In genomic region chr12:52054231-52054837, GRCh38 we compare ENCODE assay signal across 14 cellular contexts. TPM values are rescaled to one million over a fixed set of nuclear protein-coding genes. Genes with fewer than 3 reads are reported as not detected.
DNase-seq lines count a peak whose midpoint lies in the region; ATAC-seq and TF ChIP-seq lines count a peak whose summit lies in the region.
"Had no signal": no experiment of that assay in that cellular context is flagged by ENCODE, and none has a peak within 500 bp of the region (broad histone marks: within the 10 kb centered on the region; RNA-seq: fewer than 3 reads in every experiment).

No MANE protein-coding gene starts in this region.

- H3K27ac Mint-ChIP-seq in neural crest cell (ENCODE audit: unreplicated experiment): peak overlapping the region; percentile 81

- H3K9me2 ChIP-seq in MM.1S (replicated peaks; ENCODE audit: insufficient read depth, low read length): no peaks in the 10 kb centered on the region

- peak overlapping the region in 7 of 12 donors; percentile 63 to 83 (median 74) for H3K4me3 ChIP-seq in heart left ventricle
- peak overlapping the region in 1 of 4 donors; percentile 62 for H3K4me3 ChIP-seq in adrenal gland
- peak overlapping the region in 1 of 3 donors; percentile 47 for H3K4me3 ChIP-seq in thyroid gland (replicated peaks in 1 of 3)
- H3K4me3 ChIP-seq in MM.1S (ENCODE audit: low read length): no peak overlapping the region

- no peak overlapping the region for H2AFZ ChIP-seq in MM.1S (ENCODE audit: low read length)

- no peak overlapping the region for H3K4me2 ChIP-seq in MM.1S (ENCODE audit: low read depth, low read length)

- H3K4me1 ChIP-seq in heart left ventricle (peaks cover 4 to 60% (median 23%) of the 10 kb centered on the region in 12 donors), adrenal gland (replicated peaks in 1 of 2) (peaks cover 13 to 28% of the 10 kb centered on the region in 2 donors), thyroid gland (peaks cover 20 to 27% of the 10 kb centered on the region in 2 donors), MM.1S (ENCODE audit: low read length) (peaks cover 26% of the 10 kb centered on the region)

- H3K27me3 Mint-ChIP-seq in neural crest cell (ENCODE audit: low read depth): peaks cover 3% of the 10 kb centered on the region

- H3F3A ChIP-seq in MM.1S (ENCODE audit: insufficient read depth, low read length): peaks cover 21% of the 10 kb centered on the region

- no peaks in the 10 kb centered on the region for H3K9me3 Mint-ChIP-seq in neural crest cell

- no peaks in the 10 kb centered on the region for H3K9me3 ChIP-seq in heart left ventricle
- H3K9me3 ChIP-seq in adrenal gland (replicated peaks in 1 of 3): no peaks in the 10 kb centered on the region
- no peaks in the 10 kb centered on the region for H3K9me3 ChIP-seq in thyroid gland
- no peaks in the 10 kb centered on the region for H3K9me3 ChIP-seq in MM.1S (replicated peaks; ENCODE audit: insufficient read depth, low read length)

- H3K36me3 ChIP-seq in heart left ventricle (peaks cover 7 to 60% (median 54%) of the 10 kb centered on the region in 9 donors), adrenal gland (replicated peaks in 1 of 2) (peaks cover 0 to 51% of the 10 kb centered on the region in 2 donors), thyroid gland (peaks cover 41 to 59% of the 10 kb centered on the region in 2 donors), MM.1S (replicated peaks; ENCODE audit: insufficient read depth, low read length) (no peaks in the 10 kb centered on the region)
- H3K36me3 ChIP-seq: brain microvascular endothelial cell had no signal

- H3K36me3 Mint-ChIP-seq in neural crest cell (ENCODE audit: low read depth): no peaks in the 10 kb centered on the region

- H3K27ac ChIP-seq in heart left ventricle (peak overlapping the region in 5 of 12 donors; percentile 89 to 98 (median 98)), adrenal gland (peak overlapping the region in 2 of 5 donors; percentile 98), thyroid gland (peak overlapping the region in 2 of 3 donors; percentile 99 to 100), MM.1S (ENCODE audit: low read length) (no peak overlapping the region)
- H3K27ac ChIP-seq: brain microvascular endothelial cell had no signal

- TF ChIP-seq POLR2A in heart left ventricle (IDR thresholded peaks at IDR 0.05): no peak
- peak in 1 of 2 donors; percentile 51 for TF ChIP-seq POLR2A in adrenal gland (IDR thresholded peaks at IDR 0.05)
- no peak for TF ChIP-seq POLR2A in thyroid gland (IDR thresholded peaks at IDR 0.05)

- H3K4me1 Mint-ChIP-seq in neural crest cell: peaks cover 37% of the 10 kb centered on the region

- TF ChIP-seq CTCF in heart left ventricle (IDR thresholded peaks at IDR 0.05): no peak
- TF ChIP-seq CTCF in adrenal gland (IDR thresholded peaks at IDR 0.05): no peak
- TF ChIP-seq CTCF in neural crest cell (conservative IDR thresholded peaks at IDR 0.05): no peak
- no peak for TF ChIP-seq CTCF in thyroid gland (IDR thresholded peaks at IDR 0.05)
- no peak for TF ChIP-seq CTCF in MM.1S (IDR thresholded peaks at IDR 0.05; ENCODE audit: low read length)

- intact Hi-C loops in heart left ventricle (cut with DNase I) (no loop called here), cardiac septum (cut with DNase I) (no loop called here), adrenal gland (cut with DNase I) (no loop called here), thyroid gland (cut with DNase I) (no loop called here)

- H4K20me1 ChIP-seq in MM.1S (ENCODE audit: insufficient read depth, low read length): no peaks in the 10 kb centered on the region

- WGBS in heart left ventricle, 4 donors: 86 to 92% (median 90%) methylated on average over 16 to 21 of the region's 21 CpGs
- 79 to 89% (median 83%) methylated on average over 14 to 21 of the region's 21 CpGs for WGBS in adrenal gland, 4 donors
- 90 to 91% methylated on average over 21 of the region's 21 CpGs for WGBS in thyroid gland, 2 donors

- H3K27me3 ChIP-seq in heart left ventricle: no peaks in the 10 kb centered on the region
- no peaks in the 10 kb centered on the region for H3K27me3 ChIP-seq in adrenal gland
- no peaks in the 10 kb centered on the region for H3K27me3 ChIP-seq in thyroid gland
- no peaks in the 10 kb centered on the region for H3K27me3 ChIP-seq in MM.1S (replicated peaks; ENCODE audit: insufficient read depth, low read length)
- H3K27me3 ChIP-seq: brain microvascular endothelial cell had no signal

- no peak overlapping the region for H3K4me3 Mint-ChIP-seq in neural crest cell

- DNase-seq in heart left ventricle: peak in 2 of 5 donors; percentile 47 to 55
- DNase-seq in cardiac septum (ENCODE audit: low spot score): no peak
- peak in 6 of 7 donors; percentile 51 to 83 (median 69) for DNase-seq in adrenal gland
- DNase-seq in neural crest cell (ENCODE audit: low read depth, low spot score): no peak
- DNase-seq in thyroid gland: no peak
- DNase-seq in GM19238 (ENCODE audit: insufficient read length, low spot score): no peak
- DNase-seq in MM.1S: no peak
- DNase-seq in NCI-H1105 (lab: John Stamatoyannopoulos, UW): no peak
- DNase-seq: brain microvascular endothelial cell, DMS53, NCI-H1048, NCI-H2171 had no signal

- no peak overlapping the region for H3K9ac ChIP-seq in MM.1S (ENCODE audit: low read length)

- ATAC-seq in heart left ventricle: no peak

- no peaks in the 10 kb centered on the region for H3K79me2 ChIP-seq in MM.1S (ENCODE audit: low read length)

RNA-seq across cellular contexts. Expression of gene NR4A1, which starts 3.1 kb away (rescaled TPM):
- total RNA-seq in heart left ventricle: 100 to 1,000 TPM in 2 of 9 donors, 10 to 100 TPM in 7; 22.0 to 140 (median 42.0) TPM
- 10 to 100 TPM; 59.5 to 66.3 TPM for polyA plus RNA-seq in heart left ventricle
- total RNA-seq in cardiac septum: 76.3 TPM
- 100 to 1,000 TPM in 5 of 8 donors, 10 to 100 TPM in 3; 49.5 to 854 (median 185) TPM for total RNA-seq in adrenal gland
- polyA plus RNA-seq in adrenal gland: 100 to 1,000 TPM in 2 of 3 donors, 10 to 100 TPM in 1; 34.5 to 499 (median 282) TPM
- 51.0 and 52.8 TPM in 2 replicates for total RNA-seq in neural crest cell
- total RNA-seq in thyroid gland: 100 to 1,000 TPM in 1 of 4 donors, 10 to 100 TPM in 3; 46.3 to 156 (median 83.5) TPM

RNA-seq across cellular contexts. Expression of gene ATG101, which starts 15.4 kb away (rescaled TPM):
- total RNA-seq in heart left ventricle (10 to 100 TPM; 18.9 to 46.7 (median 24.1) TPM), cardiac septum (23.2 TPM), adrenal gland (10 to 100 TPM; 28.8 to 60.4 (median 38.6) TPM), neural crest cell (32.1 and 34.3 TPM in 2 replicates), thyroid gland (10 to 100 TPM; 40.7 to 61.1 (median 48.0) TPM)
- polyA plus RNA-seq in heart left ventricle (100 to 1,000 TPM in 1 of 2 donors, 10 to 100 TPM in 1; 22.1 to 108 TPM), adrenal gland (10 to 100 TPM; 20.9 to 28.6 (median 27.1) TPM)

RNA-seq across cellular contexts. Expression of gene SMIM41, which starts 25.2 kb away (rescaled TPM):
- total RNA-seq in heart left ventricle (under 1 TPM in 3 of 9 donors, not detected in 6; 0.29 to 0.52 (median 0.32) TPM), cardiac septum (not detected), adrenal gland (1 to 10 TPM in 1 of 8 donors, under 1 TPM in 2, not detected in 5; 0.54 to 2.1 (median 0.83) TPM), neural crest cell (not detected in 2 replicates), thyroid gland (under 1 TPM in 1 of 4 donors, not detected in 3; 0.67 TPM)
- polyA plus RNA-seq in heart left ventricle (under 1 TPM; 0.08 to 0.65 TPM), adrenal gland (under 1 TPM in 1 of 3 donors, not detected in 2; 0.10 TPM)
- total RNA-seq: HT-29, SK-MEL-5 had no signal

RNA-seq across cellular contexts. Expression of gene TAMALIN, which starts 47.6 kb away (rescaled TPM):
- total RNA-seq in heart left ventricle: 10 to 100 TPM; 12.9 to 38.0 (median 17.6) TPM
- polyA plus RNA-seq in heart left ventricle: 10 to 100 TPM; 17.8 to 26.5 TPM
- total RNA-seq in cardiac septum: 27.5 TPM
- total RNA-seq in adrenal gland: 10 to 100 TPM in 5 of 8 donors, 1 to 10 TPM in 3; 1.8 to 26.0 (median 14.9) TPM
- 10 to 100 TPM in 2 of 3 donors, 1 to 10 TPM in 1; 5.3 to 44.9 (median 41.3) TPM for polyA plus RNA-seq in adrenal gland
- 23.2 and 24.2 TPM in 2 replicates for total RNA-seq in neural crest cell
- total RNA-seq in thyroid gland: 10 to 100 TPM in 3 of 4 donors, 1 to 10 TPM in 1; 9.8 to 20.8 (median 14.5) TPM

Comparison
In these comparisons a context has a peak if more than half of its experiments do, and no peak if none do; other contexts are left out.
1. DNase-seq: peak in adrenal gland (6 of 7); none in cardiac septum (single experiment), neural crest cell (single experiment), thyroid gland (0 of 2), GM19238 (single experiment), MM.1S (single experiment) and NCI-H1105 (single experiment).